9 cellular contexts compared by ENCODE assay signal in genomic region chr19:35357867-35358573, GRCh38. TPM values are rescaled to one million over a fixed set of nuclear protein-coding genes. Genes with fewer than 3 reads are reported as not detected.
A peak's percentile ranks its signal among the peaks of the same experiment; 100 is the strongest.
DNase-seq lines count a peak whose midpoint lies in the region; ATAC-seq and TF ChIP-seq lines count a peak whose summit lies in the region.
"Had no signal": no experiment of that assay in that cellular context is flagged by ENCODE, and none has a peak within 500 bp of the region (broad histone marks: within the 10 kb centered on the region; RNA-seq: fewer than 3 reads in every experiment).

TSS of gene FFAR3 (plus strand) at chr19:35358460. CDS start at chr19:35358891, 431 bp downstream.

- intact Hi-C loops in gastrocnemius medialis (cut with DNase I; ENCODE audit: low total_unique reads), result loop anchor here (10.0 kb wide), 1 partner anchor 137 kb away; the partner anchor contains the start of gene KRTDAP

- TF ChIP-seq CTCF in GM10248 (IDR thresholded peaks at IDR 0.05; ENCODE audit: control extremely low read depth, extremely low read depth, low read depth, missing control alignments) (no peak), gastrocnemius medialis (IDR thresholded peaks at IDR 0.05 in 4 of 5, conservative IDR thresholded peaks at IDR 0.05 in 1 of 5) (no peak)

- H3K4me1 ChIP-seq in gastrocnemius medialis, result no peaks in the 10 kb centered on the region

- no peaks in the 10 kb centered on the region for H3K36me3 ChIP-seq in SK-N-MC (ENCODE audit: insufficient read depth, low read length)
- H3K36me3 ChIP-seq in gastrocnemius medialis, result no peaks in the 10 kb centered on the region

- DNase-seq in GM10248 (ENCODE audit: extremely low spot score) (peak; percentile 5), SK-N-MC (ENCODE audit: low read depth, low spot score) (no peak), globus pallidus (ENCODE audit: low spot score) (peak; percentile 54), gastrocnemius medialis (peak; percentile 5 to 17), iPS-NIHi7 (ENCODE audit: extremely low spot score) (no peak), ureter (ENCODE audit: low spot score) (no peak)
- DNase-seq: cerebellar nuclear complex, NCI-H1436 treated with DMSO at 0.1 percent for 48 hours had no signal

- H3K27ac ChIP-seq in SK-N-MC (no peak within 1 kb of the TSS), gastrocnemius medialis (no peak within 1 kb of the TSS)

- POLR2A ChIA-PET in GM10248 (lab: Yijun Ruan, JAX), result interaction anchor here (1.0 kb wide), 1 partner anchor 10 kb away, joined by 4 read pairs; no protein-coding TSS in a partner anchor

- H3K4me3 ChIP-seq in SK-N-MC (0 out of 2 replicates have a peak within 1 kb of the TSS, but pooled peaks have one; percentile 11), gastrocnemius medialis (no peak within 1 kb of the TSS)

- no peak for TF ChIP-seq POLR2A in gastrocnemius medialis (IDR thresholded peaks at IDR 0.05)

- in situ Hi-C loops in gastrocnemius medialis (cut with MboI; ENCODE audit: low sequenced_read_pairs in 4 of 4), result loop anchor here in 1 of 4 donors (10.0 kb wide), 1 partner anchor 117 kb away; no protein-coding TSS in a partner anchor

- CTCF ChIA-PET in GM10248 (lab: Yijun Ruan, JAX), result interaction anchor here (0.9 to 7.2 kb wide), 10 partner anchors 17 to 151 kb away, joined by 3 to 125 read pairs (median 4); partner anchors contain the start of gene KRTDAP

- no peaks in the 10 kb centered on the region for H3K27me3 ChIP-seq in gastrocnemius medialis

- ATAC-seq in gastrocnemius medialis, result no peak
- no peak for ATAC-seq in HG02981 (IDR thresholded peaks at IDR 0.05; ENCODE audit: unreplicated experiment)

- no peaks in the 10 kb centered on the region for H3K9me3 ChIP-seq in SK-N-MC (ENCODE audit: low read depth, low read length)
- no peaks in the 10 kb centered on the region for H3K9me3 ChIP-seq in gastrocnemius medialis

- H3K9ac ChIP-seq in SK-N-MC (ENCODE audit: insufficient read length), result no peak within 1 kb of the TSS

RNA-seq across cellular contexts. Expression of gene FFAR3, which starts in this region (rescaled TPM):
- not detected for total RNA-seq in gastrocnemius medialis
- total RNA-seq in ureter, result not detected

Comparison
In these comparisons a context has a peak if more than half of its experiments do, and no peak if none do; other contexts are left out.
1. Peak in DNase-seq in gastrocnemius medialis; RNA of the gene not detected or under 1 TPM.
2. DNase-seq: peak in GM10248 (single experiment) and globus pallidus (single experiment); none in SK-N-MC (single experiment), iPS-NIHi7 (single experiment) and ureter (single experiment).